ENCODE assay signal across 1 cellular context in genomic region chr19:53927745-53928144, GRCh38.
A peak's percentile ranks its signal among the peaks of the same experiment; 100 is the strongest.
TF ChIP-seq lines count a peak whose summit lies in the region.

No MANE protein-coding gene starts in this region.

TF ChIP-seq in HepG2, 621 proteins besides CTCF, POLR2A, EP300 and RAD21 (continued from another document):
- TF ChIP-seq AHDC1 (CRISPR knock-in tag; IDR thresholded peaks at IDR 0.05; ENCODE audit: borderline replicate concordance) (no peak), PAF1 (CRISPR knock-in tag; IDR thresholded peaks at IDR 0.05) (no peak), SAP130 (CRISPR knock-in tag; IDR thresholded peaks at IDR 0.05; ENCODE audit: low read depth) (peak; percentile 22; the same call in 1 of the 2 replicates), PAWR (CRISPR knock-in tag; IDR thresholded peaks at IDR 0.05; ENCODE audit: borderline replicate concordance) (no peak), ZNF276 (CRISPR knock-in tag; IDR thresholded peaks at IDR 0.05; ENCODE audit: low read depth) (no peak), ESRRA (CRISPR knock-in tag; IDR thresholded peaks at IDR 0.05; ENCODE audit: low read depth) (no peak), ZSCAN9 (CRISPR knock-in tag; IDR thresholded peaks at IDR 0.05; ENCODE audit: borderline replicate concordance) (peak; percentile 64; the same call in 1 of the 2 replicates), ZBTB25 (CRISPR knock-in tag; IDR thresholded peaks at IDR 0.05) (no peak), ZNF383 (CRISPR knock-in tag; IDR thresholded peaks at IDR 0.05; ENCODE audit: borderline replicate concordance) (no peak), ZNF709 (CRISPR knock-in tag; IDR thresholded peaks at IDR 0.05) (no peak), FOXC1 (CRISPR knock-in tag; IDR thresholded peaks at IDR 0.05; ENCODE audit: borderline replicate concordance) (no peak), RXRB (CRISPR knock-in tag; IDR thresholded peaks at IDR 0.05; ENCODE audit: borderline replicate concordance) (no peak), ADNP (CRISPR knock-in tag; IDR thresholded peaks at IDR 0.05) (no peak), MAFG (CRISPR knock-in tag; IDR thresholded peaks at IDR 0.05) (no peak), THRA (CRISPR knock-in tag; IDR thresholded peaks at IDR 0.05; ENCODE audit: borderline replicate concordance) (peak; percentile 47; the same call in 1 of the 2 replicates), ZSCAN29 (CRISPR knock-in tag; conservative IDR thresholded peaks at IDR 0.05) (no peak), IRF2 (CRISPR knock-in tag; IDR thresholded peaks at IDR 0.05) (no peak), LRRFIP1 (CRISPR knock-in tag; conservative IDR thresholded peaks at IDR 0.05) (no peak), RNF219 (CRISPR knock-in tag; IDR thresholded peaks at IDR 0.05) (no peak), ZHX1 (CRISPR knock-in tag; IDR thresholded peaks at IDR 0.05; ENCODE audit: low read depth) (no peak), HNRNPUL1 (IDR thresholded peaks at IDR 0.05; ENCODE audit: low read depth, low read length) (no peak), CENPX (CRISPR knock-in tag; IDR thresholded peaks at IDR 0.05) (no peak), ZNF704 (CRISPR knock-in tag; IDR thresholded peaks at IDR 0.05; ENCODE audit: borderline replicate concordance) (no peak), POLR2AphosphoS5 (IDR thresholded peaks at IDR 0.05; ENCODE audit: low read depth, low read length) (no peak), ZBTB2 (CRISPR knock-in tag; IDR thresholded peaks at IDR 0.05; ENCODE audit: low read depth) (no peak), YEATS4 (CRISPR knock-in tag; IDR thresholded peaks at IDR 0.05; ENCODE audit: borderline replicate concordance) (no peak), TEAD3 (CRISPR knock-in tag; optimal IDR thresholded peaks at IDR 0.05; ENCODE audit: borderline replicate concordance) (peak; percentile 46), MIER2 (CRISPR knock-in tag; IDR thresholded peaks at IDR 0.05) (peak; percentile 97), ZNF333 (CRISPR knock-in tag; IDR thresholded peaks at IDR 0.05; ENCODE audit: borderline replicate concordance) (no peak), TEF (CRISPR knock-in tag; IDR thresholded peaks at IDR 0.05) (no peak)
